1 cellular context compared by ENCODE assay signal in the genomic region with DNA sequence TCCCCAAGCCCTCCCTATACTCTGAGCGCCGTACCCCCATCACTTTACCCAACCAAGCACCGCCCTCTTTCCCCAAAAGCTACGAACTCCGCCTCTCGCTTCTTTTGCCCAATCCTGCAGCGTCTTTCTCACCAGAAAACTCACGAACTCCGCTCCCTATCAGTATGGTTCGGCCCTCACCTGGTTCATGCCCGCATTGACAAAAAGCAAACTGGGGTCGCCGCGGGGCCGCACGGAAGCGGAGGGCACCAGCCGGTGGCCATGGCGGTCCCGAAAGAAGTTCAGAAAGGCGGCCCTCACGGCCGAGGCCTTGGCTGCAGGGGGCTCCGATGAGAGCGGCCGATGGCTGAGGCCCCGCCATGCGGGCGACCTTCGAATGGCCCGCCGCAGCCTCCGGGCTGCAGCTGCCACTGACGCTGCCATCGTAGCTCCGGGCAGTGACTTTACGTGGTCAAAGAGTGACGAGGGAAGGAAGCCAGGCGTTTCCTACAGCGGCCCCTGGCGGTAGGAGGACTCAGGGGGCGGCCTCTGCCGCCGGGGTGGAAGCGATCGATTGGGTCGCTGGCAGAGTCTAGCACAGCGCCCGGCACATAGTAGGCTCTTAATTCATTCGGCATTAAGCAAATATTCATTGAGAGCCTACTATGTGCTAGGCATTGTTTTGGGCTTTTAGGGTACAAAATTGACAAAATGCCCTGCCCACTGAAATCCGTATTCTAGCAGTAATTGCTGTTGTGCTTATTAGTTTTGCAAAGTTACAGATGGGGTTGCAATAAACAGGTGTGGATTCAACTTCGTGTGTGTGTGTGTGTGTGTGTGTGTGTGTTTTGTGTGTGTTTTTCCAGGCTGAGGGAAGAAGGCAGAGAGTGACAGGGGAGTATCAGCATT.
TF ChIP-seq lines count a peak whose summit lies in the region.

TSS of gene AARS2 (minus strand) at position 447 of the 888 bp plus-strand sequence. CDS start at position 423, 24 bp downstream.

TF ChIP-seq in GM23338, 12 proteins besides CTCF, POLR2A, EP300 and RAD21:
- TF ChIP-seq, protein P1, sequence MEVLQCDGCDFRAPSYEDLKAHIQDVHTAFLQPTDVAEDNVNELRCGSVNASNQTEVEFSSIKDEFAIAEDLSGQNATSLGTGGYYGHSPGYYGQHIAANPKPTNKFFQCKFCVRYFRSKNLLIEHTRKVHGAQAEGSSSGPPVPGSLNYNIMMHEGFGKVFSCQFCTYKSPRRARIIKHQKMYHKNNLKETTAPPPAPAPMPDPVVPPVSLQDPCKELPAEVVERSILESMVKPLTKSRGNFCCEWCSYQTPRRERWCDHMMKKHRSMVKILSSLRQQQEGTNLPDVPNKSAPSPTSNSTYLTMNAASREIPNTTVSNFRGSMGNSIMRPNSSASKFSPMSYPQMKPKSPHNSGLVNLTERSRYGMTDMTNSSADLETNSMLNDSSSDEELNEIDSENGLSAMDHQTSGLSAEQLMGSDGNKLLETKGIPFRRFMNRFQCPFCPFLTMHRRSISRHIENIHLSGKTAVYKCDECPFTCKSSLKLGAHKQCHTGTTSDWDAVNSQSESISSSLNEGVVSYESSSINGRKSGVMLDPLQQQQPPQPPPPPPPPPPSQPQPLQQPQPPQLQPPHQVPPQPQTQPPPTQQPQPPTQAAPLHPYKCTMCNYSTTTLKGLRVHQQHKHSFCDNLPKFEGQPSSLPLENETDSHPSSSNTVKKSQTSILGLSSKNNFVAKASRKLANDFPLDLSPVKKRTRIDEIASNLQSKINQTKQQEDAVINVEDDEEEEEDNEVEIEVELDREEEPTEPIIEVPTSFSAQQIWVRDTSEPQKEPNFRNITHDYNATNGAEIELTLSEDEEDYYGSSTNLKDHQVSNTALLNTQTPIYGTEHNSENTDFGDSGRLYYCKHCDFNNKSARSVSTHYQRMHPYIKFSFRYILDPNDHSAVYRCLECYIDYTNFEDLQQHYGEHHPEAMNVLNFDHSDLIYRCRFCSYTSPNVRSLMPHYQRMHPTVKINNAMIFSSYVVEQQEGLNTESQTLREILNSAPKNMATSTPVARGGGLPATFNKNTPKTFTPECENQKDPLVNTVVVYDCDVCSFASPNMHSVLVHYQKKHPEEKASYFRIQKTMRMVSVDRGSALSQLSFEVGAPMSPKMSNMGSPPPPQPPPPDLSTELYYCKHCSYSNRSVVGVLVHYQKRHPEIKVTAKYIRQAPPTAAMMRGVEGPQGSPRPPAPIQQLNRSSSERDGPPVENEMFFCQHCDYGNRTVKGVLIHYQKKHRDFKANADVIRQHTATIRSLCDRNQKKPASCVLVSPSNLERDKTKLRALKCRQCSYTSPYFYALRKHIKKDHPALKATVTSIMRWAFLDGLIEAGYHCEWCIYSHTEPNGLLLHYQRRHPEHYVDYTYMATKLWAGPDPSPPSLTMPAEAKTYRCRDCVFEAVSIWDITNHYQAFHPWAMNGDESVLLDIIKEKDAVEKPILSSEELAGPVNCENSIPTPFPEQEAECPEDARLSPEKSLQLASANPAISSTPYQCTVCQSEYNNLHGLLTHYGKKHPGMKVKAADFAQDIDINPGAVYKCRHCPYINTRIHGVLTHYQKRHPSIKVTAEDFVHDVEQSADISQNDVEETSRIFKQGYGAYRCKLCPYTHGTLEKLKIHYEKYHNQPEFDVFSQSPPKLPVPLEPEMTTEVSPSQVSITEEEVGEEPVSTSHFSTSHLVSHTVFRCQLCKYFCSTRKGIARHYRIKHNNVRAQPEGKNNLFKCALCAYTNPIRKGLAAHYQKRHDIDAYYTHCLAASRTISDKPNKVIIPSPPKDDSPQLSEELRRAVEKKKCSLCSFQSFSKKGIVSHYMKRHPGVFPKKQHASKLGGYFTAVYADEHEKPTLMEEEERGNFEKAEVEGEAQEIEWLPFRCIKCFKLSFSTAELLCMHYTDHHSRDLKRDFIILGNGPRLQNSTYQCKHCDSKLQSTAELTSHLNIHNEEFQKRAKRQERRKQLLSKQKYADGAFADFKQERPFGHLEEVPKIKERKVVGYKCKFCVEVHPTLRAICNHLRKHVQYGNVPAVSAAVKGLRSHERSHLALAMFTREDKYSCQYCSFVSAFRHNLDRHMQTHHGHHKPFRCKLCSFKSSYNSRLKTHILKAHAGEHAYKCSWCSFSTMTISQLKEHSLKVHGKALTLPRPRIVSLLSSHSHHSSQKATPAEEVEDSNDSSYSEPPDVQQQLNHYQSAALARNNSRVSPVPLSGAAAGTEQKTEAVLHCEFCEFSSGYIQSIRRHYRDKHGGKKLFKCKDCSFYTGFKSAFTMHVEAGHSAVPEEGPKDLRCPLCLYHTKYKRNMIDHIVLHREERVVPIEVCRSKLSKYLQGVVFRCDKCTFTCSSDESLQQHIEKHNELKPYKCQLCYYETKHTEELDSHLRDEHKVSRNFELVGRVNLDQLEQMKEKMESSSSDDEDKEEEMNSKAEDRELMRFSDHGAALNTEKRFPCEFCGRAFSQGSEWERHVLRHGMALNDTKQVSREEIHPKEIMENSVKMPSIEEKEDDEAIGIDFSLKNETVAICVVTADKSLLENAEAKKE (CRISPR knock-in tag; IDR thresholded peaks at IDR 0.05): no peak
- TF ChIP-seq ZNF331 (CRISPR knock-in tag; IDR thresholded peaks at IDR 0.05; ENCODE audit: low read depth) (no peak), EZH2 (IDR thresholded peaks at IDR 0.05; ENCODE audit: low read depth, unreplicated experiment) (no peak), EZH2phosphoT487 (IDR thresholded peaks at IDR 0.05; ENCODE audit: unreplicated experiment) (no peak), STAT1 (IDR thresholded peaks at IDR 0.05; ENCODE audit: unreplicated experiment) (no peak), JUNB (IDR thresholded peaks at IDR 0.05; ENCODE audit: unreplicated experiment) (no peak), POLR2AphosphoS5 (IDR thresholded peaks at IDR 0.05; ENCODE audit: low read depth) (peak; percentile 95), REST (IDR thresholded peaks at IDR 0.05; ENCODE audit: unreplicated experiment) (no peak), ZNF114 (CRISPR knock-in tag; IDR thresholded peaks at IDR 0.05) (no peak), NANOG (IDR thresholded peaks at IDR 0.05; ENCODE audit: borderline replicate concordance) (no peak), CREB1 (CRISPR knock-in tag; IDR thresholded peaks at IDR 0.05; ENCODE audit: low read depth) (peak; percentile 90)
- TF ChIP-seq, protein P2, sequence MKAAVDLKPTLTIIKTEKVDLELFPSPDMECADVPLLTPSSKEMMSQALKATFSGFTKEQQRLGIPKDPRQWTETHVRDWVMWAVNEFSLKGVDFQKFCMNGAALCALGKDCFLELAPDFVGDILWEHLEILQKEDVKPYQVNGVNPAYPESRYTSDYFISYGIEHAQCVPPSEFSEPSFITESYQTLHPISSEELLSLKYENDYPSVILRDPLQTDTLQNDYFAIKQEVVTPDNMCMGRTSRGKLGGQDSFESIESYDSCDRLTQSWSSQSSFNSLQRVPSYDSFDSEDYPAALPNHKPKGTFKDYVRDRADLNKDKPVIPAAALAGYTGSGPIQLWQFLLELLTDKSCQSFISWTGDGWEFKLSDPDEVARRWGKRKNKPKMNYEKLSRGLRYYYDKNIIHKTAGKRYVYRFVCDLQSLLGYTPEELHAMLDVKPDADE (IDR thresholded peaks at IDR 0.05): peak; percentile 74; the same call in 1 of the 2 replicates
